18 cellular contexts compared by ENCODE assay signal in genomic region chr4:121177238-121178137, GRCh38. TPM values are rescaled to one million over a fixed set of nuclear protein-coding genes. Genes with fewer than 3 reads are reported as not detected.
DNase-seq lines count a peak whose midpoint lies in the region; ATAC-seq and TF ChIP-seq lines count a peak whose summit lies in the region.
"Had no signal": no experiment of that assay in that cellular context is flagged by ENCODE, and none has a peak within 500 bp of the region (broad histone marks: within the 10 kb centered on the region; RNA-seq: fewer than 3 reads in every experiment).

No MANE protein-coding gene starts in this region.

- H3K36me3 ChIP-seq in mucosa of descending colon (ENCODE audit: low read depth) (no peaks in the 10 kb centered on the region), MG63 (no peaks in the 10 kb centered on the region)
- H3K36me3 ChIP-seq: Peyer's patch had no signal

- intact Hi-C loops in mucosa of descending colon (cut with DNase I, micrococcal nuclease), result no loop called here

- H3K36me3 Mint-ChIP-seq in activated naive CD8-positive, alpha-beta T cell treated with anti-CD3 and anti-CD28 coated beads for 36 hours, result peaks cover 28% of the 10 kb centered on the region
- no peaks in the 10 kb centered on the region for H3K36me3 Mint-ChIP-seq in endothelial cell (ENCODE audit: low read depth, unreplicated experiment)

- peak overlapping the region; percentile 9 for H3K27ac Mint-ChIP-seq in activated naive CD8-positive, alpha-beta T cell treated with anti-CD3 and anti-CD28 coated beads for 36 hours
- no peak overlapping the region for H3K27ac Mint-ChIP-seq in endothelial cell (ENCODE audit: unreplicated experiment)
- H3K27ac Mint-ChIP-seq: activated B cell treated with CpG ODN at 0.5 μM for 24 hours; activated CD8-positive, alpha-beta memory T cell treated with anti-CD3 and anti-CD28 coated beads, Interleukin-2, amount 10 ng/mL, durations not matched to agents 7 days and 5 days; activated naive CD4-positive, alpha-beta T cell treated with anti-CD3 and anti-CD28 coated beads, Interleukin-2, amount 10 ng/mL, durations not matched to agents 7 days and 5 days; nephron progenitor cell had no signal

- H3K27me3 ChIP-seq in MG63, result no peaks in the 10 kb centered on the region
- H3K27me3 ChIP-seq: Peyer's patch had no signal

- H3K4me3 Mint-ChIP-seq in activated naive CD8-positive, alpha-beta T cell treated with anti-CD3 and anti-CD28 coated beads for 36 hours, result no peak overlapping the region
- H3K4me3 Mint-ChIP-seq in endothelial cell (ENCODE audit: unreplicated experiment), result no peak overlapping the region
- H3K4me3 Mint-ChIP-seq: activated B cell treated with CpG ODN at 0.5 μM for 24 hours; activated CD8-positive, alpha-beta memory T cell treated with anti-CD3 and anti-CD28 coated beads, Interleukin-2, amount 10 ng/mL, durations not matched to agents 7 days and 5 days; activated naive CD4-positive, alpha-beta T cell treated with anti-CD3 and anti-CD28 coated beads, Interleukin-2, amount 10 ng/mL, durations not matched to agents 7 days and 5 days; nephron progenitor cell had no signal

- DNase-seq in COLO829 (ENCODE audit: low spot score) (peak; percentile 82), NB4 (ENCODE audit: low read depth) (peak; percentile 56), mucosa of descending colon (no peak), endothelial cell (ENCODE audit: low spot score) (no peak), MG63 (no peak)
- no peak for DNase-seq in activated naive CD8-positive, alpha-beta T cell treated with anti-CD3 and anti-CD28 coated beads for 36 hours
- DNase-seq in effector CD8-positive, alpha-beta T cell (lab: John Stamatoyannopoulos, UW), result no peak
- DNase-seq: activated B cell treated with CpG ODN at 0.5 μM for 24 hours; activated CD8-positive, alpha-beta memory T cell treated with anti-CD3 and anti-CD28 coated beads, Interleukin-2, amount 10 ng/mL, durations not matched to agents 7 days and 5 days; activated naive CD4-positive, alpha-beta T cell treated with anti-CD3 and anti-CD28 coated beads, Interleukin-2, amount 10 ng/mL, durations not matched to agents 7 days and 5 days; DMS153; NCI-H2029 treated with DMSO at 0.1 percent for 48 hours; NCI-H524; nephron progenitor cell; Peyer's patch; substantia nigra had no signal

- no peak overlapping the region for H3K4me3 ChIP-seq in NB4 (ENCODE audit: low read depth, low read length)
- H3K4me3 ChIP-seq in mucosa of descending colon, result no peak overlapping the region
- H3K4me3 ChIP-seq in MG63, result no peak overlapping the region
- H3K4me3 ChIP-seq: lung, Peyer's patch had no signal

- H3K27me3 Mint-ChIP-seq in activated naive CD8-positive, alpha-beta T cell treated with anti-CD3 and anti-CD28 coated beads for 36 hours, result no peaks in the 10 kb centered on the region
- peaks cover 2% of the 10 kb centered on the region for H3K27me3 Mint-ChIP-seq in endothelial cell (ENCODE audit: unreplicated experiment)
- H3K27me3 Mint-ChIP-seq: activated B cell treated with CpG ODN at 0.5 μM for 24 hours; activated CD8-positive, alpha-beta memory T cell treated with anti-CD3 and anti-CD28 coated beads, Interleukin-2, amount 10 ng/mL, durations not matched to agents 7 days and 5 days; activated naive CD4-positive, alpha-beta T cell treated with anti-CD3 and anti-CD28 coated beads, Interleukin-2, amount 10 ng/mL, durations not matched to agents 7 days and 5 days had no signal

- no peaks in the 10 kb centered on the region for H3K4me1 ChIP-seq in mucosa of descending colon (ENCODE audit: low read depth)
- H3K4me1 ChIP-seq: Peyer's patch had no signal

- H3K9me3 ChIP-seq in mucosa of descending colon (no peaks in the 10 kb centered on the region), MG63 (no peaks in the 10 kb centered on the region)
- H3K9me3 ChIP-seq: Peyer's patch had no signal

- peaks cover 75% of the 10 kb centered on the region for H3K4me1 Mint-ChIP-seq in activated naive CD8-positive, alpha-beta T cell treated with anti-CD3 and anti-CD28 coated beads for 36 hours
- H3K4me1 Mint-ChIP-seq in endothelial cell (ENCODE audit: unreplicated experiment), result no peaks in the 10 kb centered on the region
- H3K4me1 Mint-ChIP-seq: activated B cell treated with CpG ODN at 0.5 μM for 24 hours, nephron progenitor cell had no signal

- H3K9me3 Mint-ChIP-seq in activated naive CD8-positive, alpha-beta T cell treated with anti-CD3 and anti-CD28 coated beads for 36 hours, result peaks cover 9% of the 10 kb centered on the region
- H3K9me3 Mint-ChIP-seq in endothelial cell (ENCODE audit: unreplicated experiment), result no peaks in the 10 kb centered on the region
- H3K9me3 Mint-ChIP-seq: activated B cell treated with CpG ODN at 0.5 μM for 24 hours, nephron progenitor cell had no signal

- TF ChIP-seq CTCF in NB4 (IDR thresholded peaks at IDR 0.05; ENCODE audit: low read depth, low read length) (no peak), mucosa of descending colon (IDR thresholded peaks at IDR 0.05) (no peak), endothelial cell (IDR thresholded peaks at IDR 0.05; ENCODE audit: unreplicated experiment) (no peak)

- TF ChIP-seq POLR2A in NB4 (IDR thresholded peaks at IDR 0.05; ENCODE audit: extremely low read depth, insufficient read length), result no peak

- ATAC-seq in mucosa of descending colon, result peak; percentile 83
- ATAC-seq in GM19467 (IDR thresholded peaks at IDR 0.05; ENCODE audit: unreplicated experiment), result no peak
- ATAC-seq: activated CD8-positive, alpha-beta memory T cell treated with anti-CD3 and anti-CD28 coated beads, Interleukin-2, amount 10 ng/mL, durations not matched to agents 7 days and 5 days had no signal

RNA-seq across cellular contexts. Expression of gene TNIP3, which starts 13.4 kb away (rescaled TPM):
- 1 to 10 TPM; 3.3 TPM for total RNA-seq in activated naive CD8-positive, alpha-beta T cell treated with anti-CD3 and anti-CD28 coated beads for 36 hours
- total RNA-seq in mucosa of descending colon (1 to 10 TPM in 2 of 3 donors, under 1 TPM in 1; 0.38 to 2.0 (median 1.1) TPM), endothelial cell (ENCODE audit: unreplicated experiment) (4.0 TPM)
- total RNA-seq in MG63 (2014; rRNA removed; shearing (Covaris generic); ENCODE audit: low replicate concordance), result not detected in 2 replicates
- total RNA-seq: activated B cell treated with CpG ODN at 0.5 μM for 24 hours had no signal

Comparison
In these comparisons a context has a peak if more than half of its experiments do, and no peak if none do; other contexts are left out.
1. DNase-seq: peak in COLO829 (single experiment) and NB4 (single experiment); none in activated naive CD8-positive, alpha-beta T cell treated with anti-CD3 and anti-CD28 coated beads for 36 hours (single experiment), mucosa of descending colon (0 of 3), effector CD8-positive, alpha-beta T cell (single experiment), endothelial cell (single experiment) and MG63 (single experiment).